22 cellular contexts compared by ENCODE assay signal in genomic region chr2:121121661-121122060, GRCh38.
"Had no signal": no experiment of that assay in that cellular context is flagged by ENCODE, and none has a peak within 500 bp of the region (broad histone marks: within the 10 kb centered on the region; RNA-seq: fewer than 3 reads in every experiment).

No MANE protein-coding gene starts in this region.

- H3K27me3 ChIP-seq: colonic mucosa, gastrocnemius medialis had no signal

- H3K9me3 ChIP-seq: colonic mucosa, esophagus muscularis mucosa, esophagus squamous epithelium, gastrocnemius medialis, gastroesophageal sphincter, heart left ventricle, heart right ventricle had no signal

- H3K4me1 ChIP-seq: colonic mucosa, esophagus muscularis mucosa, foreskin keratinocyte, gastrocnemius medialis, gastroesophageal sphincter, heart left ventricle, heart right ventricle had no signal

- H3K4me3 ChIP-seq: colonic mucosa, dorsolateral prefrontal cortex, esophagus muscularis mucosa, esophagus squamous epithelium, gastrocnemius medialis, gastroesophageal sphincter, heart left ventricle, heart right ventricle had no signal

- DNase-seq: colonic mucosa; cortex of kidney; dermis blood vessel endothelial cell; dorsolateral prefrontal cortex; effector CD4-positive, alpha-beta T cell; effector CD8-positive, alpha-beta T cell; effector memory CD4-positive, alpha-beta T cell; effector memory CD8-positive, alpha-beta T cell; endodermal cell; erythroblast; esophagus squamous epithelium; foreskin fibroblast; foreskin keratinocyte; foreskin melanocyte; gastrocnemius medialis; glutamatergic neuron; head of caudate nucleus; heart left ventricle; heart right ventricle had no signal

- H3K27ac ChIP-seq: colonic mucosa, dorsolateral prefrontal cortex, epithelial cell of prostate, esophagus muscularis mucosa, esophagus squamous epithelium, foreskin keratinocyte, gastrocnemius medialis, gastroesophageal sphincter, heart left ventricle, heart right ventricle had no signal

- H3K36me3 ChIP-seq: colonic mucosa, esophagus muscularis mucosa, esophagus squamous epithelium, gastrocnemius medialis, gastroesophageal sphincter, heart left ventricle, heart right ventricle had no signal
